ENCODE assay signal across 8 cellular contexts in the genomic region with DNA sequence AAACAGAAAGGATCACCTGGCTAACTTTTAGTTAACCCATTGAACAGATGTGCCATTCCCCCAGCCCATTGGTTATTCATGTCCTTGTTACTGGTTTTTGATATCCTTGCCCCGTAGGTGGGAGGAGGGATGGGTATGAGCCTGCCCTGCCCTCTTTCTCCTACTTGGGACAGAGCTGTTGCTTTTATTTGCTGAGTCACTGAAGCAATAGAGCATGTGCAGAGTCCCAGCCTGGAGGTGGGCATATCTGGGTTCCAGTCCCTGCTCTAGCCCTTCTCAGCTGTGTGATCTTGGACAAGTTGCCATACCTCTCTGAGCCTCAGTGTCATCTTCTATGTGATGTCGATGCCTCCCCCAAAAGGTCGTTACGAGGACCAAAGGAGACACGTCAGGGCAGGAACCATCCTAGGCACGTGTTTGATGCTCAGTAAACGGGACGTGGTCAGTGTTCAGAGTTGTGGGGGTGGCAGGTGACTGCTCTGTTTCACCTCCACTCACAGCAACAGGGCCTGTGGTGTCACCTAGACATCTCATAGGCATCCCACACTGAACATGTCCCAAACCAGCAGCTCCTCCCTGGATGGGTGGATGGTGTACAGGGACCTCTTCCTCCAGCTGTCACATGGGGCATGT.
DNase-seq lines count a peak whose midpoint lies in the region; ATAC-seq and TF ChIP-seq lines count a peak whose summit lies in the region.

No MANE protein-coding gene starts in this region.

- intact Hi-C loops in posterior vena cava (cut with DNase I): loop anchor here (10.0 kb wide), 2 partner anchors 54 to 64 kb away; a partner anchor contains a TSS

- H3K4me1 ChIP-seq in CD8-positive, alpha-beta memory T cell (ENCODE audit: insufficient read depth, low read length): peaks cover 31% of the 10 kb centered on the region

- in situ Hi-C loops in GM13977 (cut with MboI; ENCODE audit: low pct_unique_long_range_greater_than_20kb, low sequenced_read_pairs, unreplicated experiment): loop anchor here (25.0 kb wide), 2 partner anchors 101 to 376 kb away; no protein-coding TSS in a partner anchor

- no peak for DNase-seq in CD8-positive, alpha-beta memory T cell
- DNase-seq in NCI-H69 (lab: John Stamatoyannopoulos, UW) (peak; percentile 34), omental fat pad (ENCODE audit: low spot score) (no peak), posterior vena cava (ENCODE audit: low spot score) (no peak), GM13977 (ENCODE audit: low spot score) (no peak), NCI-H1092 treated with DMSO at 0.1 percent for 48 hours (lab: John Stamatoyannopoulos, UW) (no peak)
- DNase-seq in central memory CD8-positive, alpha-beta T cell (ENCODE audit: low spot score in 2 of 2): no peak

- TF ChIP-seq CTCF in omental fat pad (IDR thresholded peaks at IDR 0.05): no peak
- TF ChIP-seq CTCF in GM13977 (IDR thresholded peaks at IDR 0.05; ENCODE audit: extremely low read depth, insufficient read depth, missing control alignments): no peak

- H3K4me3 ChIP-seq in CD8-positive, alpha-beta memory T cell (ENCODE audit: low read length): no peak overlapping the region

- peak overlapping the region; percentile 28 to 89 (median 65) for H3K4me3 Mint-ChIP-seq in CD8-positive, alpha-beta memory T cell
- H3K4me3 Mint-ChIP-seq in central memory CD8-positive, alpha-beta T cell: peak overlapping the region; percentile 4

- H3K36me3 ChIP-seq in CD8-positive, alpha-beta memory T cell (ENCODE audit: insufficient read depth, low read length): no peaks in the 10 kb centered on the region

- H3K9me3 Mint-ChIP-seq in CD8-positive, alpha-beta memory T cell: no peaks in the 10 kb centered on the region
- H3K9me3 Mint-ChIP-seq in central memory CD8-positive, alpha-beta T cell: no peaks in the 10 kb centered on the region

- POLR2A ChIA-PET in CD8-positive, alpha-beta memory T cell (lab: Charles Lee): interaction anchor here (1.3 kb wide), 1 partner anchor 60 kb away, joined by 3 read pairs; no protein-coding TSS in a partner anchor

- CTCF ChIA-PET in CD8-positive, alpha-beta memory T cell (lab: Charles Lee): interaction anchor here (1.3 to 4.1 kb wide), 4 partner anchors 60 to 129 kb away, joined by 3 to 22 read pairs (median 4); no protein-coding TSS in a partner anchor

- ATAC-seq in central memory CD8-positive, alpha-beta T cell (replicated peaks; ENCODE audit: extremely low read depth, poor library complexity, severe bottlenecking): peak; percentile 26
- peak; percentile 66 for ATAC-seq in omental fat pad (ENCODE audit: low FRiP score)
- ATAC-seq in GM21619 (IDR thresholded peaks at IDR 0.05; ENCODE audit: unreplicated experiment): no peak

- no peaks in the 10 kb centered on the region for H3K27me3 ChIP-seq in CD8-positive, alpha-beta memory T cell (ENCODE audit: insufficient read depth, low read length, poor library complexity, severe bottlenecking)

- H3K27ac Mint-ChIP-seq in CD8-positive, alpha-beta memory T cell: peak overlapping the region; percentile 59 to 98 (median 82)
- peak overlapping the region; percentile 85 for H3K27ac Mint-ChIP-seq in central memory CD8-positive, alpha-beta T cell (ENCODE audit: low read depth)

- no peaks in the 10 kb centered on the region for H3K27me3 Mint-ChIP-seq in CD8-positive, alpha-beta memory T cell
- no peaks in the 10 kb centered on the region for H3K27me3 Mint-ChIP-seq in central memory CD8-positive, alpha-beta T cell

- H3K36me3 Mint-ChIP-seq in CD8-positive, alpha-beta memory T cell: peaks cover 0 to 36% (median 0%) of the 10 kb centered on the region in 3 donors
- H3K36me3 Mint-ChIP-seq in central memory CD8-positive, alpha-beta T cell (ENCODE audit: insufficient read depth): peaks cover 3% of the 10 kb centered on the region

- H3K4me1 Mint-ChIP-seq in CD8-positive, alpha-beta memory T cell: peaks cover 68 to 91% (median 78%) of the 10 kb centered on the region in 3 donors
- peaks cover 69% of the 10 kb centered on the region for H3K4me1 Mint-ChIP-seq in central memory CD8-positive, alpha-beta T cell

- H3K27ac ChIP-seq in CD8-positive, alpha-beta memory T cell (ENCODE audit: low read depth, low read length): no peak overlapping the region

- H3K9me3 ChIP-seq in CD8-positive, alpha-beta memory T cell (ENCODE audit: low read length): no peaks in the 10 kb centered on the region
